8 cellular contexts compared by ENCODE assay signal in genomic region chr11:69297225-69297925, GRCh38. TPM values are rescaled to one million over a fixed set of nuclear protein-coding genes. Genes with fewer than 3 reads are reported as not detected.
A peak's percentile ranks its signal among the peaks of the same experiment; 100 is the strongest.
DNase-seq lines count a peak whose midpoint lies in the region; ATAC-seq and TF ChIP-seq lines count a peak whose summit lies in the region.

No MANE protein-coding gene starts in this region.

- TF ChIP-seq CTCF in dorsolateral prefrontal cortex (IDR thresholded peaks at IDR 0.05 in 54 of 56, conservative IDR thresholded peaks at IDR 0.05 in 2 of 56; ENCODE audit: low read depth in 1 of 56, partially characterized antibody in 56 of 56) (no peak), mesothelial cell of epicardium (IDR thresholded peaks at IDR 0.05; ENCODE audit: unreplicated experiment) (no peak), WERI-Rb-1 (IDR thresholded peaks at IDR 0.05; ENCODE audit: low read depth, low read length) (no peak)

- peak; percentile 70 for ATAC-seq in GM18502 (IDR thresholded peaks at IDR 0.05; ENCODE audit: poor library complexity, unreplicated experiment)
- ATAC-seq in HG02870 (IDR thresholded peaks at IDR 0.05; ENCODE audit: unreplicated experiment): peak; percentile 41

- no peaks in the 10 kb centered on the region for H3K36me3 ChIP-seq in WERI-Rb-1

- peaks cover 0 to 36% (median 8%) of the 10 kb centered on the region in 45 donors for H3K27me3 ChIP-seq in dorsolateral prefrontal cortex
- peaks cover 73% of the 10 kb centered on the region for H3K27me3 ChIP-seq in WERI-Rb-1 (ENCODE audit: insufficient read depth, low read depth, severe bottlenecking)

- H3K4me3 Mint-ChIP-seq in mesothelial cell of epicardium: peak overlapping the region; percentile 39

- H3K36me3 Mint-ChIP-seq in mesothelial cell of epicardium: no peaks in the 10 kb centered on the region

- intact Hi-C loops in dorsolateral prefrontal cortex (cut with DNase I): no loop called here

- no peaks in the 10 kb centered on the region for H3K9me3 Mint-ChIP-seq in mesothelial cell of epicardium

- H3K4me1 Mint-ChIP-seq in mesothelial cell of epicardium: peaks cover 19% of the 10 kb centered on the region

- H3K27me3 Mint-ChIP-seq in mesothelial cell of epicardium (ENCODE audit: low read depth): no peaks in the 10 kb centered on the region

- H3K4me3 ChIP-seq in dorsolateral prefrontal cortex: peak overlapping the region in 4 of 59 donors; percentile 11 to 25 (median 14)
- H3K4me3 ChIP-seq in WERI-Rb-1 (ENCODE audit: low read depth, low read length): no peak overlapping the region

- H3K27ac Mint-ChIP-seq in mesothelial cell of epicardium: peak overlapping the region; percentile 95

- peak; percentile 18 for DNase-seq in NCI-H510A (lab: John Stamatoyannopoulos, UW)
- peak; percentile 50 to 54 for DNase-seq in activated CD4-positive, alpha-beta T cell treated with anti-CD3 and anti-CD28 coated beads, Interleukin-2, amount 50 U/mL, for 4 hours
- DNase-seq in dorsolateral prefrontal cortex: peak in 7 of 10 donors; percentile 44 to 77 (median 54)
- peak; percentile 76 to 89 for DNase-seq in mesothelial cell of epicardium (ENCODE audit: low spot score in 2 of 2, unreplicated experiment in 2 of 2)
- peak; percentile 64 to 67 for DNase-seq in stimulated activated CD8-positive, alpha-beta memory T cell treated with anti-CD3 and anti-CD28 coated beads, Interleukin-15, amount 100 ng/mL, for 4 hours (ENCODE audit: low read depth in 2 of 2)
- DNase-seq in WERI-Rb-1: no peak

- peaks cover 4% of the 10 kb centered on the region for H3K9me3 ChIP-seq in WERI-Rb-1 (ENCODE audit: severe bottlenecking)

- peak overlapping the region in 37 of 59 donors; percentile 4 to 76 (median 56) for H3K27ac ChIP-seq in dorsolateral prefrontal cortex
- no peak overlapping the region for H3K27ac ChIP-seq in WERI-Rb-1

RNA-seq across cellular contexts. Expression of gene MYEOV, which starts 3.4 kb away (rescaled TPM):
- total RNA-seq in dorsolateral prefrontal cortex (1 to 10 TPM in 1 of 120 experiments, under 1 TPM in 9, not detected in 110; 0.21 to 1.4 (median 0.46) TPM), mesothelial cell of epicardium (1.9 to 2.6 TPM (median 2.1 TPM) in 3 replicates)
